ENCODE assay signal across 8 cellular contexts in genomic region chr3:49104052-49104426, GRCh38. TPM values are rescaled to one million over a fixed set of nuclear protein-coding genes. Genes with fewer than 3 reads are reported as not detected.
DNase-seq lines count a peak whose midpoint lies in the region; ATAC-seq and TF ChIP-seq lines count a peak whose summit lies in the region.

No MANE protein-coding gene starts in this region.

- no peak for TF ChIP-seq EP300 in ovary (IDR thresholded peaks at IDR 0.05)

- H3K4me3 Mint-ChIP-seq in CD8-positive, alpha-beta memory T cell = peak overlapping the region; percentile 97 to 99 (median 98)

- peaks cover 22% of the 10 kb centered on the region for H3K4me1 ChIP-seq in CD8-positive, alpha-beta memory T cell (ENCODE audit: insufficient read depth, low read length)
- H3K4me1 ChIP-seq in Panc1 (ENCODE audit: control insufficient read depth, insufficient read depth, low read length) = peaks cover 7% of the 10 kb centered on the region; the same call in 1 of the 2 replicates
- peaks cover 2% of the 10 kb centered on the region for H3K4me1 ChIP-seq in ovary (ENCODE audit: insufficient read depth)

- H3K27ac Mint-ChIP-seq in CD8-positive, alpha-beta memory T cell = peak overlapping the region; percentile 95 to 99 (median 98)

- H3K27ac ChIP-seq in CD8-positive, alpha-beta memory T cell (ENCODE audit: low read depth, low read length) = peak overlapping the region; percentile 84
- H3K27ac ChIP-seq in Panc1 (ENCODE audit: low read length) (peak overlapping the region; percentile 96), ovary (peak overlapping the region in 1 of 2 donors; percentile 38)

- no peak for TF ChIP-seq POLR2A in ovary (IDR thresholded peaks at IDR 0.05)

- ATAC-seq in Panc1 (no peak), GM18858 (IDR thresholded peaks at IDR 0.05; ENCODE audit: unreplicated experiment) (no peak)

- H3K4me3 ChIP-seq in CD8-positive, alpha-beta memory T cell (ENCODE audit: low read length) = peak overlapping the region; percentile 97
- peak overlapping the region; percentile 77 to 86 for H3K4me3 ChIP-seq in Panc1 (ENCODE audit: low read depth in 2 of 2, low read length in 2 of 2)
- peak overlapping the region; percentile 95 for H3K4me3 ChIP-seq in epithelial cell of proximal tubule (ENCODE audit: low read depth, low read length)
- peak overlapping the region; percentile 99 for H3K4me3 ChIP-seq in ovary

- WGBS in ovary, 3 donors = 1 to 4% (median 3%) methylated on average over 8 of the region's 8 CpGs

- CTCF ChIA-PET in CD8-positive, alpha-beta memory T cell (lab: Charles Lee) = interaction anchor here (1.4 to 2.3 kb wide), 2 partner anchors 9 to 82 kb away, joined by 5 to 14 read pairs; partner anchors contain the start of genes NDUFAF3 and QRICH1
- CTCF ChIA-PET in Panc1 (lab: Charles Lee) = no interaction called here

- BruUV-seq in Panc1 (replicated peaks; lab: Mats Ljungman, UMichigan) = no TSS peak

- no peaks in the 10 kb centered on the region for H3K27me3 Mint-ChIP-seq in CD8-positive, alpha-beta memory T cell

- in situ Hi-C loops in Panc1 (cut with HindIII; ENCODE audit: low pct_unique_long_range_greater_than_20kb, low sequenced_read_pairs) = no loop called here

- TF ChIP-seq CTCF in Panc1 (IDR thresholded peaks at IDR 0.05) (no peak), epithelial cell of proximal tubule (conservative IDR thresholded peaks at IDR 0.05; ENCODE audit: low read depth, low read length) (no peak), ovary (IDR thresholded peaks at IDR 0.05) (no peak)

- H3K36me3 Mint-ChIP-seq in CD8-positive, alpha-beta memory T cell = peaks cover 6 to 62% (median 10%) of the 10 kb centered on the region in 3 donors

- H3K9me3 Mint-ChIP-seq in CD8-positive, alpha-beta memory T cell = no peaks in the 10 kb centered on the region

- H3K36me3 ChIP-seq in CD8-positive, alpha-beta memory T cell (ENCODE audit: insufficient read depth, low read length) = peaks cover 34% of the 10 kb centered on the region
- H3K36me3 ChIP-seq in Panc1 (ENCODE audit: control insufficient read depth, insufficient read depth, low read length) (no peaks in the 10 kb centered on the region; the same call in 1 of the 2 replicates), ovary (no peaks in the 10 kb centered on the region)

- POLR2A ChIA-PET in CD8-positive, alpha-beta memory T cell (lab: Charles Lee) = interaction anchor here (1.0 to 4.7 kb wide), 4 partner anchors 9 to 97 kb away, joined by 4 to 41 read pairs (median 5); partner anchors contain the start of genes QRICH1, USP19 and WDR6
- POLR2A ChIA-PET in Panc1 (lab: Charles Lee) = no interaction called here

- peaks cover 24 to 32% (median 30%) of the 10 kb centered on the region in 3 donors for H3K4me1 Mint-ChIP-seq in CD8-positive, alpha-beta memory T cell

- intact Hi-C loops in Panc1 (cut with micrococcal nuclease; ENCODE audit: unreplicated experiment) (no loop called here), ovary (cut with DNase I) (no loop called here)

- H3K9me3 ChIP-seq in CD8-positive, alpha-beta memory T cell (ENCODE audit: low read length) = no peaks in the 10 kb centered on the region
- H3K9me3 ChIP-seq in Panc1 (ENCODE audit: control insufficient read depth, insufficient read depth, low read depth, low read length) (no peaks in the 10 kb centered on the region), ovary (no peaks in the 10 kb centered on the region)

- H3K27me3 ChIP-seq in CD8-positive, alpha-beta memory T cell (ENCODE audit: insufficient read depth, low read length, poor library complexity, severe bottlenecking) = no peaks in the 10 kb centered on the region
- no peaks in the 10 kb centered on the region for H3K27me3 ChIP-seq in Panc1 (ENCODE audit: control insufficient read depth, insufficient read depth, low read length)
- no peaks in the 10 kb centered on the region for H3K27me3 ChIP-seq in ovary

- peak in 1 of 5 donors; percentile 11 for DNase-seq in CD8-positive, alpha-beta memory T cell
- DNase-seq in Panc1 (ENCODE audit: low read depth, low spot score) (no peak), epithelial cell of proximal tubule (ENCODE audit: low read depth) (no peak), ovary (no peak), T1000 (lab: John Stamatoyannopoulos, UW) (no peak), NCI-H524 (lab: John Stamatoyannopoulos, UW) (no peak), HuH-7.5 (ENCODE audit: low spot score) (no peak)

RNA-seq across cellular contexts. Expression of gene QARS1, which starts 0.5 kb away (rescaled TPM):
- total RNA-seq in CD8-positive, alpha-beta memory T cell = 100 to 1,000 TPM; 233 to 244 TPM
- polyA plus RNA-seq in CD8-positive, alpha-beta memory T cell = 95.8 TPM
- total RNA-seq in Panc1 (2021; ENCODE audit: unreplicated experiment) (186 TPM), epithelial cell of proximal tubule (299 and 306 TPM in 2 replicates), ovary (100 to 1,000 TPM; 165 to 271 (median 204) TPM)
- 232 TPM for polyA plus RNA-seq in Panc1 (2012; ENCODE audit: insufficient read length)
- 100 to 1,000 TPM; 191 to 293 TPM for polyA plus RNA-seq in ovary

RNA-seq across cellular contexts. Expression of gene QRICH1, which starts 10.2 kb away (rescaled TPM):
- 100 to 1,000 TPM; 122 to 134 TPM for total RNA-seq in CD8-positive, alpha-beta memory T cell
- polyA plus RNA-seq in CD8-positive, alpha-beta memory T cell = 30.5 TPM
- total RNA-seq in Panc1 (2021; ENCODE audit: unreplicated experiment) (79.9 TPM), epithelial cell of proximal tubule (53.6 and 103 TPM in 2 replicates), ovary (100 to 1,000 TPM in 2 of 7 donors, 10 to 100 TPM in 5; 56.9 to 104 (median 90.4) TPM)
- polyA plus RNA-seq in Panc1 (2012; ENCODE audit: insufficient read length) = 53.5 TPM
- polyA plus RNA-seq in ovary = 10 to 100 TPM; 46.2 to 78.9 TPM

RNA-seq across cellular contexts. Expression of gene USP19, which starts 16.6 kb away (rescaled TPM):
- 10 to 100 TPM; 71.8 to 73.9 TPM for total RNA-seq in CD8-positive, alpha-beta memory T cell
- polyA plus RNA-seq in CD8-positive, alpha-beta memory T cell = 32.8 TPM
- total RNA-seq in Panc1 (2021; ENCODE audit: unreplicated experiment) (60.6 TPM), epithelial cell of proximal tubule (34.7 and 35.9 TPM in 2 replicates), ovary (10 to 100 TPM; 38.3 to 71.4 (median 53.8) TPM)
- 40.7 TPM for polyA plus RNA-seq in Panc1 (2012; ENCODE audit: insufficient read length)
- 10 to 100 TPM; 21.7 to 33.3 TPM for polyA plus RNA-seq in ovary

RNA-seq across cellular contexts. Expression of gene LAMB2, which starts 28.8 kb away (rescaled TPM):
- total RNA-seq in CD8-positive, alpha-beta memory T cell = under 1 TPM; 0.58 to 0.77 TPM
- polyA plus RNA-seq in CD8-positive, alpha-beta memory T cell = not detected
- total RNA-seq in Panc1 (2021; ENCODE audit: unreplicated experiment) = 189 TPM
- polyA plus RNA-seq in Panc1 (2012; ENCODE audit: insufficient read length) = 252 TPM
- total RNA-seq in epithelial cell of proximal tubule = 116 and 232 TPM in 2 replicates
- 100 to 1,000 TPM; 457 to 681 (median 491) TPM for total RNA-seq in ovary
- polyA plus RNA-seq in ovary = 100 to 1,000 TPM; 408 to 528 TPM
